10 cellular contexts compared by ENCODE assay signal in the genomic region with DNA sequence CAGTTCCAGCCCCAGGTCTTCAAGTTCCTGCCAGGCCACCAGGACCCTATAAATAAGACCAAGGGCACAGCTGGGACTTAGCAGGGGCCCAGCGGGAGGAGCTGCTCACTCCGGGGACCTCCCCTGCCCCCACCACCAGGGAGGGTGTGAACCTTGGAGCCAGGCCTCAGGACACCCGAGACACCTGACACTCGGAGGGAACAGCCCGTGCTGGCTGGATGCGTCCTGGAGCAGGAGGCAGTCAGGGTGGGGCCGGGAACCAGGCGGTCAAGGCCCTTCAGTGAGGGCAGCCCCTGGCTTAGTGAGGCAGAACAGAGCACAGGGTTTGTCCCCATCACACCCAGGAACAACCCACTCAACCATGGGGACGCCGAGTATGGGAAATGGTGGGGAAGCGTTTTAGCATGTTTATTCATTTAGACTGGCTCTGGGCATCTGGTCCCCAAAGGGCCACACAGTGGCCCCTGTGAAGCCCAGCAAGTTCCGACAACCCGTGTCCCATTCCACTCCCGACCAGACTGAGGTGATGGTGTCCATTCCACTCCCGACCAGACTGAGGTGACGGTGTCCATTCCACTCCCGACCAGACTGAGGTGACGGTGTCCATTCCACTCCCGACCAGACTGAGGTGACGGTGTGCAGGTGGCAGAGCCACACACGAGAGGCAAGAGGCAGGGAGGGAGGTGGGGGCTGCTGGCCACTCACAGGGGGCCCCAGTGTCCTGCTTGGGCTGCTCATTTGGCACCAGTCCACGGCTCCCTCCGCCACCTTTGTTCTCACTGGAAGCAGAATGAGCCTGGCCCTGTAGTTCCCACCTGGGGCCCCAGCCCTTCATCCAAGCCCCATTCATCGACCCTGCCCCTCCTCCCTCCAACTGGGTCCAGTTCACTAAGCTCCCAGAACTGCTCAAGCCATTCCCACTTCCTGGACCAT. TPM values are rescaled to one million over a fixed set of nuclear protein-coding genes. Genes with fewer than 3 reads are reported as not detected.
DNase-seq lines count a peak whose midpoint lies in the region; ATAC-seq and TF ChIP-seq lines count a peak whose summit lies in the region.
"Had no signal": no experiment of that assay in that cellular context is flagged by ENCODE, and none has a peak within 500 bp of the region (broad histone marks: within the 10 kb centered on the region; RNA-seq: fewer than 3 reads in every experiment).

No MANE protein-coding gene starts in this region.

- H3K27ac Mint-ChIP-seq in activated T-cell treated with anti-CD3 and anti-CD28 coated beads, Interleukin-2, amount 50 U/mL, for 24 hours = peak overlapping the region; percentile 69
- H3K27ac Mint-ChIP-seq in nephron = peak overlapping the region; percentile 47 to 85 (median 66)

- no peaks in the 10 kb centered on the region for H3K27me3 Mint-ChIP-seq in activated T-cell treated with anti-CD3 and anti-CD28 coated beads, Interleukin-2, amount 50 U/mL, for 24 hours
- no peaks in the 10 kb centered on the region for H3K27me3 Mint-ChIP-seq in nephron (ENCODE audit: low read depth)

- 63% methylated on average over 24 of the region's 24 CpGs for WGBS in urinary bladder

- no peaks in the 10 kb centered on the region for H3K9me3 ChIP-seq in duodenal mucosa (ENCODE audit: control insufficient read depth in 1 of 2, low read length in 2 of 2)

- peak; percentile 45 for DNase-seq in activated T-cell treated with anti-CD3 and anti-CD28 coated beads, Interleukin-2, amount 50 U/mL, for 24 hours
- no peak for DNase-seq in activated T-cell treated with anti-CD3 and anti-CD28 coated beads for 4 hours
- DNase-seq: DMS79; stimulated activated CD4-positive, alpha-beta T cell treated with anti-CD3 and anti-CD28 coated beads, Interleukin-1b, Interleukin-23, amount 100 ng/mL, for 48 hours had no signal

- H3K4me3 ChIP-seq in duodenal mucosa (ENCODE audit: low read depth in 1 of 2, low read length in 2 of 2) (no peak overlapping the region), urinary bladder (ENCODE audit: low read depth, low read length) (no peak overlapping the region)

- peak overlapping the region; percentile 56 for H3K4me3 Mint-ChIP-seq in activated T-cell treated with anti-CD3 and anti-CD28 coated beads, Interleukin-2, amount 50 U/mL, for 24 hours
- peak overlapping the region; percentile 52 to 64 (median 54) for H3K4me3 Mint-ChIP-seq in nephron

- peaks cover 36% of the 10 kb centered on the region for H3K4me1 Mint-ChIP-seq in activated T-cell treated with anti-CD3 and anti-CD28 coated beads, Interleukin-2, amount 50 U/mL, for 24 hours (ENCODE audit: low read depth)
- H3K4me1 Mint-ChIP-seq in nephron = peaks cover 16% of the 10 kb centered on the region

- no peak for TF ChIP-seq CTCF in nephron (IDR thresholded peaks at IDR 0.05; ENCODE audit: unreplicated experiment in 3 of 3)

- H3K4me1 ChIP-seq in duodenal mucosa (ENCODE audit: control insufficient read depth in 1 of 2, insufficient read depth in 2 of 2, low read length in 2 of 2) (peaks cover 34 to 56% of the 10 kb centered on the region in 2 donors), urinary bladder (ENCODE audit: insufficient read depth) (peaks cover 3% of the 10 kb centered on the region)

- H3K27ac ChIP-seq in duodenal mucosa (ENCODE audit: low read depth, low read length) (peak overlapping the region; percentile 71), urinary bladder (ENCODE audit: low read depth) (peak overlapping the region; percentile 27)

- peak overlapping the region in 1 of 2 donors; percentile 37 for H3K9ac ChIP-seq in duodenal mucosa (ENCODE audit: low read depth in 1 of 2, low read length in 2 of 2)

- H3K27me3 ChIP-seq in duodenal mucosa (ENCODE audit: control insufficient read depth in 1 of 2, insufficient read depth in 2 of 2, low read length in 2 of 2) = no peaks in the 10 kb centered on the region

- ATAC-seq in HG03196 (IDR thresholded peaks at IDR 0.05; ENCODE audit: unreplicated experiment) (no peak), HG03442 (IDR thresholded peaks at IDR 0.05; ENCODE audit: unreplicated experiment) (no peak), GM21515 (IDR thresholded peaks at IDR 0.05; ENCODE audit: unreplicated experiment) (no peak)

- peaks cover 43% of the 10 kb centered on the region for H3K36me3 Mint-ChIP-seq in activated T-cell treated with anti-CD3 and anti-CD28 coated beads, Interleukin-2, amount 50 U/mL, for 24 hours (ENCODE audit: low read depth)
- H3K36me3 Mint-ChIP-seq in nephron (ENCODE audit: low read depth) = peaks cover 5% of the 10 kb centered on the region

- H3K36me3 ChIP-seq in duodenal mucosa (ENCODE audit: control insufficient read depth in 1 of 2, insufficient read depth in 2 of 2, low read length in 2 of 2) (no peaks in the 10 kb centered on the region), urinary bladder (ENCODE audit: insufficient read depth) (no peaks in the 10 kb centered on the region)

- H3K9me3 Mint-ChIP-seq in activated T-cell treated with anti-CD3 and anti-CD28 coated beads, Interleukin-2, amount 50 U/mL, for 24 hours = no peaks in the 10 kb centered on the region
- H3K9me3 Mint-ChIP-seq in nephron = no peaks in the 10 kb centered on the region

RNA-seq across cellular contexts. Expression of a gene that starts 2.2 kb away (rescaled TPM):
- 12.2 TPM for total RNA-seq in urinary bladder
- polyA plus RNA-seq in urinary bladder = 64.3 TPM

RNA-seq across cellular contexts. Expression of a gene that starts 4.6 kb away (rescaled TPM):
- total RNA-seq in urinary bladder = 9.5 TPM
- 236 TPM for polyA plus RNA-seq in urinary bladder

RNA-seq across cellular contexts. Expression of a gene that starts 8.3 kb away (rescaled TPM):
- 0.53 TPM for total RNA-seq in urinary bladder
- 0.43 TPM for polyA plus RNA-seq in urinary bladder

RNA-seq across cellular contexts. Expression of a gene that starts 23.0 kb away (rescaled TPM):
- total RNA-seq in urinary bladder = 267 TPM
- 536 TPM for polyA plus RNA-seq in urinary bladder

RNA-seq across cellular contexts. Expression of a gene that starts 29.2 kb away (rescaled TPM):
- 4.9 TPM for total RNA-seq in urinary bladder
- polyA plus RNA-seq in urinary bladder = 55.9 TPM
